ENCODE assay signal across 7 cellular contexts in the genomic region with DNA sequence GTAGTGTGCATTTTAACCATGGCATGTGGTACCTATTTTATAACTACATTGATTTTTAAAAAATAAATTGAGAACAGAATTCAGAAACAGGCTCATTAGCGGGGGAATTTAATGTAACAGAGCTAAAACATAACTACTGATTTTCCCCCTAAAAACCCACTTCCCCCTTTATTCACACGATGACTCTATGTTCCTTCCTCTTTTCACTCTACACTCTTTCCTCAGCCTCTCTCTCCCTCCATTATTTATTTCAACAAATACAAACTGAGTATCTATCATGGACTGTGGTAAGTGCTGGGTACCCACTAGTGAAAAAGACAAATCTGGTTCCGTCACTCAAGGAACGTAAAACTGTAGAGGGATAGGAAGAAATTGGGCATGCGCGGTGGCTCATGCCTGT. TPM values are rescaled to one million over a fixed set of nuclear protein-coding genes. Genes with fewer than 3 reads are reported as not detected.
"Had no signal": no experiment of that assay in that cellular context is flagged by ENCODE, and none has a peak within 500 bp of the region (broad histone marks: within the 10 kb centered on the region; RNA-seq: fewer than 3 reads in every experiment).

No MANE protein-coding gene starts in this region.

RNA-seq across cellular contexts. Expression of gene GPRIN2, which starts 59.1 kb away (rescaled TPM):
- total RNA-seq: activated CD4-positive, alpha-beta memory T cell treated with anti-CD3 and anti-CD28 coated beads, Interleukin-2, amount 10 ng/mL, durations not matched to agents 7 days and 5 days; activated CD4-positive, alpha-beta T cell treated with anti-CD3 and anti-CD28 coated beads for 36 hours; activated CD4-positive, alpha-beta T cell treated with anti-CD3 and anti-CD28 coated beads, Interleukin-2, amount 10 ng/mL, durations not matched to agents 7 days and 5 days; activated CD8-positive, alpha-beta memory T cell treated with anti-CD3 and anti-CD28 coated beads, Interleukin-2, amount 10 ng/mL, durations not matched to agents 7 days and 5 days; activated CD8-positive, alpha-beta T cell treated with anti-CD3 and anti-CD28 coated beads, Interleukin-2, amount 10 ng/mL, durations not matched to agents 7 days and 5 days; activated naive CD8-positive, alpha-beta T cell treated with anti-CD3 and anti-CD28 coated beads, Interleukin-2, amount 10 ng/mL, durations not matched to agents 7 days and 5 days; activated T-helper 2 cell treated with anti-CD3 and anti-CD28 coated beads, Interferon-gamma antibody, Interleukin-2, Interleukin-4, amounts not matched to agents 10 μg/mL and 5 μg/mL and 100 μg/mL, durations not matched to agents 14 hours and 24 hours and 36 hours had no signal
